ENCODE assay signal across 27 cellular contexts in the genomic region with DNA sequence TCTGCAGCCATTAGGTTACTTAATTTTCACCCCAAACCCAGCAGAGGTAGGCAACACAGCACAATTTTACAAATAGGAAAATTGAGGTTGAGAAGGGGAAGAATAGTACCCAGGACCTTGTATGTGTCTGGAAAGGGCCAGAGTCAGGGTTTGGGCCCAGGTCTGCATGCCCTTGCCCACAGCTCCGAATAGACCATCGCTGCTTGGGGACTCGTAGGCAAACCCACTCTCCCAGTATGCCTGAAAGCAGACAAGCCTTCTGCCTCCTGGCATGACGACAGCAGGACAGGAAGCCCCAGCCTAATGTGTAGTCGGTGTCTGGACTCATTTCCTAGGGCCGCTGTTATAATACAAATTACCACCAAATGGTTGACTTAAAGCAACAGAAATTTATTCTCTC.
"Had no signal": no experiment of that assay in that cellular context is flagged by ENCODE, and none has a peak within 500 bp of the region (broad histone marks: within the 10 kb centered on the region; RNA-seq: fewer than 3 reads in every experiment).

No MANE protein-coding gene starts in this region.

- H3K27me3 ChIP-seq: testis, thyroid gland, tibial artery, tibial nerve, transverse colon, upper lobe of left lung, uterus, vagina had no signal

- ATAC-seq: stimulated activated effector memory CD8-positive, alpha-beta T cell treated with anti-CD3 and anti-CD28 coated beads, Interleukin-12 subunit alpha, Interleukin-12 subunit beta, amount 100 ng/mL, for 72 hours; stimulated activated memory B cell treated with anti-CD40 and anti-IgM and Interleukin-4, amounts not matched to agents 10 μg/mL and 1 μg/mL and 100 μg/mL, for 72 hours; stimulated activated naive B cell treated with anti-CD40 and anti-IgM and Interleukin-4, amounts not matched to agents 10 μg/mL and 1 μg/mL and 100 μg/mL, for 72 hours; stimulated activated naive CD8-positive, alpha-beta T cell treated with anti-CD3 and anti-CD28 coated beads, Interleukin-15, amount 100 ng/mL, for 72 hours; stimulated activated naive CD8-positive, alpha-beta T cell treated with anti-CD3 and anti-CD28 coated beads, Interleukin-15, Interleukin-2, amounts not matched to agents 100 U/mL and 50 U/mL, for 24 hours; upper lobe of right lung had no signal

- H3K27ac ChIP-seq: stomach, suprapubic skin, testis, thoracic aorta, thyroid gland, tibial artery, tibial nerve, transverse colon, upper lobe of left lung, upper lobe of right lung, uterus, vagina had no signal

- H3K9me3 ChIP-seq: stomach, suprapubic skin, testis, thoracic aorta, thyroid gland, tibial artery, tibial nerve, transverse colon, upper lobe of left lung, upper lobe of right lung, uterus, vagina had no signal

- DNase-seq: stimulated activated CD4-positive, alpha-beta T cell treated with anti-CD3 and anti-CD28 coated beads, Interleukin-2, amount 100 ng/mL, for 24 hours; stimulated activated CD4-positive, alpha-beta T cell treated with anti-CD3 and anti-CD28 coated beads, Interleukin-2, amount 100 ng/mL, for 48 hours; stimulated activated CD4-positive, alpha-beta T cell treated with anti-CD3 and anti-CD28 coated beads, Interleukin-4, amount 100 ng/mL, for 1 hour; stimulated activated CD4-positive, alpha-beta T cell treated with anti-CD3 and anti-CD28 coated beads, Interleukin-4, amount 100 ng/mL, for 24 hours; stimulated activated CD4-positive, alpha-beta T cell treated with anti-CD3 and anti-CD28 coated beads, Interleukin-4, amount 100 ng/mL, for 4 hours; stimulated activated CD8-positive, alpha-beta memory T cell treated with anti-CD3 and anti-CD28 coated beads, Interleukin-4, amount 100 ng/mL, for 48 hours; stimulated activated naive B cell treated with anti-CD40 and anti-IgM and Interleukin-4, amounts not matched to agents 10 μg/mL and 1 μg/mL and 100 μg/mL, for 72 hours; stimulated activated naive CD4-positive, alpha-beta T cell; stimulated activated naive CD4-positive, alpha-beta T cell treated with Interleukin-2 at 50 U/mL for 16 hours; stimulated activated naive CD8-positive, alpha-beta T cell treated with anti-CD3 and anti-CD28 coated beads, Interleukin-15, amount 100 ng/mL, for 72 hours; stimulated activated naive CD8-positive, alpha-beta T cell treated with anti-CD3 and anti-CD28 coated beads, Interleukin-15, Interleukin-2, amounts not matched to agents 100 U/mL and 50 U/mL, for 24 hours; stomach; substantia nigra; testis; thyroid gland; tibial artery; transverse colon; trophoblast cell; upper lobe of left lung; upper lobe of right lung; uterus had no signal

- H3K4me1 ChIP-seq: testis, thyroid gland, tibial nerve, upper lobe of left lung, upper lobe of right lung, uterus, vagina had no signal

- H3K4me3 ChIP-seq: stomach, suprapubic skin, testis, thoracic aorta, thyroid gland, tibial artery, tibial nerve, transverse colon, upper lobe of left lung, upper lobe of right lung, uterus, vagina had no signal

- H3K36me3 ChIP-seq: suprapubic skin, thyroid gland, transverse colon, upper lobe of left lung, upper lobe of right lung, uterus, vagina had no signal
